In the genomic region with DNA sequence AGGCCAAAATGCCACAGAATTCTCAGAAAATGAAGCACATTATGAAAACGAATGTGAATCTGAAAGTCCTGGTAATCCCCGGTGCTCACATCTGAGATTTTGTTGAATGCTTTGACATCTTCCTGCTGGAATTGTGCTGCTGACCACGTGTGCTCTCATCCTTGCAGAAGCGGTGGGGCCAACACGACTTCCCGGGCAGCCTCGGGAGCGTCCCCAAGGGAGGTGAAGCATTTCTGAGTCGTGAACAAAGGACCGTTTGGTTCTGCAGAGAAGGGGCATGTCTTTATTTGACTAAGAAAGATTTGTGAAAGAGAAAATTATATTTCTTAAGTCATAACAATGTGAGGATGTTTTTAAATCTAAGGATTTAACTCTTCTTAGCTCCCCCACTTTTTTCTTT, we compare ENCODE assay signal across 18 cellular contexts.
"Had no signal": no experiment of that assay in that cellular context is flagged by ENCODE, and none has a peak within 500 bp of the region (broad histone marks: within the 10 kb centered on the region; RNA-seq: fewer than 3 reads in every experiment).

No MANE protein-coding gene starts in this region.

- H3K27me3 ChIP-seq: neural progenitor cell, ovary, sigmoid colon, spleen had no signal

- H3K9ac ChIP-seq: neural progenitor cell had no signal

- H3K4me3 ChIP-seq: neural progenitor cell, ovary, sigmoid colon, spleen, thoracic aorta had no signal

- H3K36me3 ChIP-seq: neural progenitor cell, ovary, sigmoid colon, spleen, thoracic aorta had no signal

- H3K36me3 Mint-ChIP-seq: stimulated activated naive B cell treated with anti-CD40 and anti-IgM and Interleukin-4, amounts not matched to agents 10 μg/mL and 1 μg/mL and 100 μg/mL, for 72 hours had no signal

- H3K4me1 ChIP-seq: neural progenitor cell had no signal

- DNase-seq: activated CD4-positive, alpha-beta T cell treated with anti-CD3 and anti-CD28 coated beads for 1 hour; activated CD8-positive, alpha-beta memory T cell treated with anti-CD3 and anti-CD28 coated beads for 24 hours; activated CD8-positive, alpha-beta memory T cell treated with anti-CD3 and anti-CD28 coated beads, Interleukin-2, amount 50 U/mL, for 48 hours; activated effector memory CD4-positive, alpha-beta T cell treated with anti-CD3 and anti-CD28 coated beads, Interleukin-2, amount 50 U/mL, for 16 hours; activated naive CD4-positive, alpha-beta T cell treated with anti-CD3 and anti-CD28 coated beads, Interleukin-2, amount 50 U/mL, for 16 hours; activated T-cell treated with anti-CD3 and anti-CD28 coated beads, Interleukin-2, amount 50 U/mL, for 72 hours; aorta; cortex of kidney; effector CD4-positive, alpha-beta T cell; kidney glomerular epithelial cell; ovary; sigmoid colon; spleen; stimulated activated naive B cell treated with anti-CD40 and anti-IgM and Interleukin-4, amounts not matched to agents 10 μg/mL and 1 μg/mL and 100 μg/mL, for 72 hours had no signal

- H3K4me1 Mint-ChIP-seq: stimulated activated naive B cell treated with anti-CD40 and anti-IgM and Interleukin-4, amounts not matched to agents 10 μg/mL and 1 μg/mL and 100 μg/mL, for 72 hours had no signal

- H3K27ac ChIP-seq: neural progenitor cell, ovary, sigmoid colon, spleen, thoracic aorta, VCaP had no signal

- ATAC-seq: activated T-cell treated with anti-CD3 and anti-CD28 coated beads, Interleukin-2, amount 50 U/mL, for 72 hours; stimulated activated naive B cell treated with anti-CD40 and anti-IgM and Interleukin-4, amounts not matched to agents 10 μg/mL and 1 μg/mL and 100 μg/mL, for 72 hours had no signal

- H3K27ac Mint-ChIP-seq: activated T-cell treated with anti-CD3 and anti-CD28 coated beads, Interleukin-2, amount 50 U/mL, for 72 hours; stimulated activated naive B cell treated with anti-CD40 and anti-IgM and Interleukin-4, amounts not matched to agents 10 μg/mL and 1 μg/mL and 100 μg/mL, for 72 hours; T-helper 1 cell treated with Interleukin-12 subunit alpha and Interleukin-12 subunit beta and Interleukin-4 antibody, amounts not matched to agents 30 μg/mL and 1 μg/mL, for 36 hours had no signal

- H3K4me2 ChIP-seq: neural progenitor cell had no signal

- H3K9me3 ChIP-seq: ovary, sigmoid colon, spleen, thoracic aorta had no signal

- H3K4me3 Mint-ChIP-seq: activated T-cell treated with anti-CD3 and anti-CD28 coated beads, Interleukin-2, amount 50 U/mL, for 72 hours; neural progenitor cell; stimulated activated naive B cell treated with anti-CD40 and anti-IgM and Interleukin-4, amounts not matched to agents 10 μg/mL and 1 μg/mL and 100 μg/mL, for 72 hours; T-helper 1 cell treated with Interleukin-12 subunit alpha and Interleukin-12 subunit beta and Interleukin-4 antibody, amounts not matched to agents 30 μg/mL and 1 μg/mL, for 36 hours had no signal

- H3K9me3 Mint-ChIP-seq: activated T-cell treated with anti-CD3 and anti-CD28 coated beads, Interleukin-2, amount 50 U/mL, for 72 hours; stimulated activated naive B cell treated with anti-CD40 and anti-IgM and Interleukin-4, amounts not matched to agents 10 μg/mL and 1 μg/mL and 100 μg/mL, for 72 hours; T-helper 1 cell treated with Interleukin-12 subunit alpha and Interleukin-12 subunit beta and Interleukin-4 antibody, amounts not matched to agents 30 μg/mL and 1 μg/mL, for 36 hours had no signal
